12 cellular contexts compared by ENCODE assay signal in genomic region chr16:89410322-89410721, GRCh38.
DNase-seq lines count a peak whose midpoint lies in the region; ATAC-seq, FAIRE-seq and TF ChIP-seq lines count a peak whose summit lies in the region.
"Had no signal": no experiment of that assay in that cellular context is flagged by ENCODE, and none has a peak within 500 bp of the region (broad histone marks: within the 10 kb centered on the region; RNA-seq: fewer than 3 reads in every experiment).

No MANE protein-coding gene starts in this region.

- dilution Hi-C loops in endothelial cell of umbilical vein (cut with MboI; ENCODE audit: extremely low pct_ligation_motif_present, low sequenced_read_pairs): no loop called here

- no peak for TF ChIP-seq POLR2A in endothelial cell of umbilical vein (IDR thresholded peaks at IDR 0.05; ENCODE audit: low read depth, low read length)

- H3K27ac Mint-ChIP-seq in CD8-positive, alpha-beta T cell: peak overlapping the region; percentile 87

- no peak for TF ChIP-seq CTCF in CD8-positive, alpha-beta T cell (IDR thresholded peaks at IDR 0.05)
- no peak for TF ChIP-seq CTCF in RWPE2 (IDR thresholded peaks at IDR 0.05; ENCODE audit: poor library complexity, severe bottlenecking)
- TF ChIP-seq CTCF in endothelial cell of umbilical vein (IDR thresholded peaks at IDR 0.05; ENCODE audit: extremely low read depth in 1 of 2, insufficient read depth in 1 of 2, low read depth in 1 of 2, low read length in 2 of 2): no peak
- no peak for TF ChIP-seq CTCF in MM.1S (IDR thresholded peaks at IDR 0.05; ENCODE audit: low read length)

- no peaks in the 10 kb centered on the region for H3K27me3 Mint-ChIP-seq in CD8-positive, alpha-beta T cell (ENCODE audit: low read depth)

- peak overlapping the region; percentile 13 for H3K27ac ChIP-seq in CD8-positive, alpha-beta T cell (ENCODE audit: low read depth, low read length)
- H3K27ac ChIP-seq in RWPE2 (ENCODE audit: poor library complexity, severe bottlenecking) (peak overlapping the region; percentile 59), endothelial cell of umbilical vein (ENCODE audit: insufficient read depth, low read depth, low read length) (peak overlapping the region; percentile 18), MM.1S (ENCODE audit: low read length) (no peak overlapping the region)
- H3K27ac ChIP-seq: PC-9 had no signal

- H3K9ac ChIP-seq in endothelial cell of umbilical vein (replicated peaks; ENCODE audit: extremely low read depth, insufficient read depth, low read length): peak overlapping the region; percentile 16
- no peak overlapping the region for H3K9ac ChIP-seq in MM.1S (ENCODE audit: low read length)

- FAIRE-seq in endothelial cell of umbilical vein (lab: Jason Lieb, UNC): no peak
- FAIRE-seq: TTC549 had no signal

- no TSS peak for BruUV-seq in endothelial cell of umbilical vein (replicated peaks; lab: Mats Ljungman, UMichigan)

- intact Hi-C loops in CD8-positive, alpha-beta T cell (cut with DNase I, micrococcal nuclease): no loop called here
- intact Hi-C loops in endothelial cell of umbilical vein (cut with micrococcal nuclease): loop anchor here (2.0 to 5.0 kb wide), 4 partner anchors 48 to 97 kb away; partner anchors contain the start of genes ANKRD11 and SPG7
- intact Hi-C loops in sciatic nerve (cut with DNase I): no loop called here

- H2AFZ ChIP-seq in endothelial cell of umbilical vein (ENCODE audit: low read depth, low read length): no peak overlapping the region
- no peak overlapping the region for H2AFZ ChIP-seq in MM.1S (ENCODE audit: low read length)
- H2AFZ ChIP-seq: PC-9 had no signal

- CTCF ChIA-PET in CD8-positive, alpha-beta T cell (lab: Charles Lee): interaction anchor here (0.8 to 2.0 kb wide), 5 partner anchors 10 to 101 kb away, joined by 3 to 5 read pairs (median 3); no protein-coding TSS in a partner anchor
- CTCF ChIA-PET in endothelial cell of umbilical vein (lab: Charles Lee): interaction anchor here (0.7 to 2.3 kb wide), 21 partner anchors 10 to 146 kb away, joined by 3 to 13 read pairs (median 4); partner anchors contain the start of gene ANKRD11

- DNase-seq in CD8-positive, alpha-beta T cell: no peak
- DNase-seq in RWPE2 (ENCODE audit: low spot score): no peak
- DNase-seq in endothelial cell of umbilical vein (ENCODE audit: low read depth, low spot score): no peak
- no peak for DNase-seq in sciatic nerve (ENCODE audit: low spot score)
- no peak for DNase-seq in MM.1S
- no peak for DNase-seq in cerebellum (ENCODE audit: low spot score)
- no peak for DNase-seq in MV-4-11 (lab: John Stamatoyannopoulos, UW)
- DNase-seq: DMS79 treated with DMSO at 0.1 percent for 48 hours; PC-9; stimulated activated CD4-positive, alpha-beta T cell treated with anti-CD3 and anti-CD28 coated beads, Interleukin-1b, Interleukin-23, amount 100 ng/mL, for 48 hours had no signal

- H3K4me1 Mint-ChIP-seq in CD8-positive, alpha-beta T cell (ENCODE audit: low read depth): peaks cover 85% of the 10 kb centered on the region

- no peaks in the 10 kb centered on the region for H3K9me3 Mint-ChIP-seq in CD8-positive, alpha-beta T cell
- H3K9me3 Mint-ChIP-seq: neural crest cell had no signal

- H3K36me3 ChIP-seq in CD8-positive, alpha-beta T cell (ENCODE audit: insufficient read depth, low read length): peaks cover 5% of the 10 kb centered on the region
- H3K36me3 ChIP-seq in RWPE2 (ENCODE audit: low read depth) (peaks cover 9% of the 10 kb centered on the region; the same call in 1 of the 2 replicates), endothelial cell of umbilical vein (ENCODE audit: control insufficient read depth in 2 of 2, extremely low read depth in 1 of 2, insufficient read depth in 2 of 2, low read length in 2 of 2) (no peaks in the 10 kb centered on the region), MM.1S (replicated peaks; ENCODE audit: insufficient read depth, low read length) (no peaks in the 10 kb centered on the region)

- H3K27me3 ChIP-seq in CD8-positive, alpha-beta T cell (ENCODE audit: insufficient read depth, low read length): no peaks in the 10 kb centered on the region
- H3K27me3 ChIP-seq in RWPE2 (ENCODE audit: insufficient read depth, poor library complexity, severe bottlenecking) (no peaks in the 10 kb centered on the region), endothelial cell of umbilical vein (ENCODE audit: control insufficient read depth in 2 of 2, insufficient read depth in 2 of 2, low read length in 2 of 2) (no peaks in the 10 kb centered on the region), MM.1S (replicated peaks; ENCODE audit: insufficient read depth, low read length) (no peaks in the 10 kb centered on the region)

- H3K36me3 Mint-ChIP-seq in CD8-positive, alpha-beta T cell: peaks cover 11% of the 10 kb centered on the region

- H3K4me2 ChIP-seq in endothelial cell of umbilical vein (ENCODE audit: insufficient read depth, low read length) (no peak overlapping the region), MM.1S (ENCODE audit: low read depth, low read length) (no peak overlapping the region)
- H3K4me2 ChIP-seq: PC-9 had no signal

- H3F3A ChIP-seq in MM.1S (ENCODE audit: insufficient read depth, low read length): no peaks in the 10 kb centered on the region

- no peaks in the 10 kb centered on the region for H3K9me2 ChIP-seq in MM.1S (replicated peaks; ENCODE audit: insufficient read depth, low read length)

- H4K20me1 ChIP-seq in endothelial cell of umbilical vein (replicated peaks; ENCODE audit: control insufficient read depth, extremely low read depth, insufficient read depth, low read length): peaks cover 8% of the 10 kb centered on the region
- peaks cover 46% of the 10 kb centered on the region for H4K20me1 ChIP-seq in MM.1S (ENCODE audit: insufficient read depth, low read length)

- no peaks in the 10 kb centered on the region for H3K9me3 ChIP-seq in CD8-positive, alpha-beta T cell (ENCODE audit: low read length)
- no peaks in the 10 kb centered on the region for H3K9me3 ChIP-seq in RWPE2 (ENCODE audit: severe bottlenecking)
- no peaks in the 10 kb centered on the region for H3K9me3 ChIP-seq in endothelial cell of umbilical vein (replicated peaks; ENCODE audit: control insufficient read depth, insufficient read depth, low read length)
- no peaks in the 10 kb centered on the region for H3K9me3 ChIP-seq in MM.1S (replicated peaks; ENCODE audit: insufficient read depth, low read length)

- H3K79me2 ChIP-seq in endothelial cell of umbilical vein (ENCODE audit: control insufficient read depth, insufficient read depth, low read length) (peaks cover 96% of the 10 kb centered on the region), MM.1S (ENCODE audit: low read length) (peaks cover 96% of the 10 kb centered on the region)

- no peak overlapping the region for H3K4me3 ChIP-seq in CD8-positive, alpha-beta T cell (ENCODE audit: low read depth, low read length)
- H3K4me3 ChIP-seq in RWPE2 (ENCODE audit: severe bottlenecking) (no peak overlapping the region), endothelial cell of umbilical vein (replicated peaks in 1 of 3; ENCODE audit: insufficient read depth in 1 of 3, low read depth in 1 of 3, low read length in 3 of 3) (no peak overlapping the region), MM.1S (ENCODE audit: low read length) (no peak overlapping the region)
- H3K4me3 ChIP-seq: PC-9 had no signal

- H3K4me3 Mint-ChIP-seq in CD8-positive, alpha-beta T cell: peak overlapping the region; percentile 29
- H3K4me3 Mint-ChIP-seq: neural crest cell had no signal

- H3K9me1 ChIP-seq in endothelial cell of umbilical vein (replicated peaks; ENCODE audit: control insufficient read depth, extremely low read depth, insufficient read depth, low read length): no peaks in the 10 kb centered on the region

- peaks cover 96% of the 10 kb centered on the region for H3K4me1 ChIP-seq in CD8-positive, alpha-beta T cell (ENCODE audit: insufficient read depth, low read length)
- H3K4me1 ChIP-seq in RWPE2 (ENCODE audit: insufficient read depth, poor library complexity, severe bottlenecking) (peaks cover 39% of the 10 kb centered on the region), endothelial cell of umbilical vein (ENCODE audit: control insufficient read depth, extremely low read depth, insufficient read depth, low read length) (peaks cover 52% of the 10 kb centered on the region), MM.1S (ENCODE audit: low read length) (no peaks in the 10 kb centered on the region)

- POLR2A ChIA-PET in CD8-positive, alpha-beta T cell (lab: Charles Lee): interaction anchor here (0.7 to 1.5 kb wide), 7 partner anchors 52 to 152 kb away, joined by 3 to 7 read pairs (median 3); partner anchors contain the start of gene SPG7
- POLR2A ChIA-PET in endothelial cell of umbilical vein (lab: Charles Lee): interaction anchor here (0.6 to 1.5 kb wide), 3 partner anchors 64 to 79 kb away, joined by 3 to 6 read pairs (median 5); no protein-coding TSS in a partner anchor

- ATAC-seq in CD8-positive, alpha-beta T cell: no peak
- no peak for ATAC-seq in RWPE2 (ENCODE audit: low read depth)
- peak; percentile 4 for ATAC-seq in sciatic nerve

TF ChIP-seq in endothelial cell of umbilical vein, 7 proteins besides CTCF, POLR2A, EP300 and RAD21:
- TF ChIP-seq MAX (IDR thresholded peaks at IDR 0.05; ENCODE audit: insufficient read depth, insufficient read length) (no peak), MYC (IDR thresholded peaks at IDR 0.05; ENCODE audit: low read depth, low read length) (no peak), JUN (IDR thresholded peaks at IDR 0.05; ENCODE audit: borderline replicate concordance, insufficient read depth, insufficient read length, low read depth) (no peak)
